In the genomic region with DNA sequence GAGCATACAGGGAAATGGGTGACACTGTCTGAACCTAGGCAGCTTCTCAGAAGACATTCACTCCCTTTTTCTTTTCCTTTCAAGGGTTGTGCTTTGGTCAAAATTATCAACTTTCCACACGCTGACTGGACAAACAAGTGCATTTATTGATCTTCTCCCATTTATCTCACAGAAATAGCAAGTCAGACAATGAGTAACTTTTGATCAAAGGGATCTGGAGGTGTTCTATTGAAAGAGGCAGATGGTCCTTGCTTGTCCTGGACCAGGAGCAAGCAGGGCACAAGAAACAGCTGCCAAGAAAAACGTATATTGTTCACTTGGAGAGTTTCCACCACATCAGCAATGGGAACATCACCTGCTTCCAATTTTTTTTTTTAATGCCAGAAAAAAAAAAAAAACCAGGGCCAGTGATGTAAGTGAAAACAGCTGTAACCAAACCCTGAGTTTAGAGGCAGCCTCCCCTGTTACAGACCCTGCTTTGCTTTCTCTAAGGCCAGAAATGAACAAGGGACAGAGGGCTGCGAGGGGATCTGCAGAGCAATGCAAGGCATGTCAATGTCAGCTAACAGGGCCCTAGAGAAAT, we compare ENCODE assay signal across 18 cellular contexts.
DNase-seq lines count a peak whose midpoint lies in the region; ATAC-seq and TF ChIP-seq lines count a peak whose summit lies in the region.
"Had no signal": no experiment of that assay in that cellular context is flagged by ENCODE, and none has a peak within 500 bp of the region (broad histone marks: within the 10 kb centered on the region; RNA-seq: fewer than 3 reads in every experiment).

No MANE protein-coding gene starts in this region.

- no peak for TF ChIP-seq POLR2A in right lobe of liver (IDR thresholded peaks at IDR 0.05)

- no peaks in the 10 kb centered on the region for H3K9me3 Mint-ChIP-seq in osteocyte (ENCODE audit: unreplicated experiment)

- POLR2A ChIA-PET in SK-N-SH (lab: Yijun Ruan, JAX): no interaction called here

- peak in 1 of 2 experiments; percentile 49; a peak in 1 of 4 replicates for TF ChIP-seq EP300 in SK-N-SH (IDR thresholded peaks at IDR 0.05; ENCODE audit: borderline replicate concordance in 1 of 2, low read depth in 1 of 2, low read length in 1 of 2)

- TF ChIP-seq RAD21 in SK-N-SH (IDR thresholded peaks at IDR 0.05; ENCODE audit: low read length): peak; percentile 13; the same call in 1 of the 2 replicates

- H2AFZ ChIP-seq in SK-N-SH (ENCODE audit: low read depth): no peak overlapping the region

- no peak overlapping the region for H3K4me3 Mint-ChIP-seq in osteocyte (ENCODE audit: unreplicated experiment)

- H3K4me1 Mint-ChIP-seq in osteocyte (ENCODE audit: unreplicated experiment): peaks cover 22% of the 10 kb centered on the region

- CTCF ChIA-PET in SK-N-SH (lab: Yijun Ruan, JAX): interaction anchor here (0.9 to 3.2 kb wide), 6 partner anchors 15 to 572 kb away, joined by 3 to 23 read pairs (median 3); no protein-coding TSS in a partner anchor

- intact Hi-C loops in right lobe of liver (cut with DNase I): no loop called here

- ATAC-seq in right lobe of liver: peak in 3 of 4 donors; percentile 4 to 51 (median 14)
- ATAC-seq: Right ventricle myocardium inferior had no signal

- H3K36me3 ChIP-seq in SK-N-SH (replicated peaks in 1 of 2; ENCODE audit: control insufficient read depth in 1 of 2, insufficient read depth in 2 of 2, low read length in 1 of 2) (peaks cover 0 to 9% of the 10 kb centered on the region in 2 experiments), right lobe of liver (peaks cover 0 to 41% (median 20%) of the 10 kb centered on the region in 4 donors)
- H3K36me3 ChIP-seq: BE2C, SJSA1 had no signal

- H3F3A ChIP-seq in SK-N-SH (replicated peaks; ENCODE audit: insufficient read depth): no peaks in the 10 kb centered on the region

- H3K27me3 ChIP-seq in SK-N-SH (ENCODE audit: insufficient read depth): no peaks in the 10 kb centered on the region
- H3K27me3 ChIP-seq in right lobe of liver: no peaks in the 10 kb centered on the region
- H3K27me3 ChIP-seq: BE2C, SJSA1 had no signal

- 63% methylated on average over 3 of the region's 3 CpGs for WGBS in SK-N-SH (ENCODE audit: low lambda C conversion rate)
- 33% methylated on average over 3 of the region's 3 CpGs for WGBS in right lobe of liver (ENCODE audit: insufficient coverage, low coverage, low lambda C conversion rate, missing lambda C conversion rate)

- no peaks in the 10 kb centered on the region for H3K27me3 Mint-ChIP-seq in osteocyte (ENCODE audit: unreplicated experiment)

- no peaks in the 10 kb centered on the region for H3K9me2 ChIP-seq in SK-N-SH

- H4K20me1 ChIP-seq in SK-N-SH (ENCODE audit: insufficient read depth): no peaks in the 10 kb centered on the region

- TF ChIP-seq CTCF in SK-N-SH (IDR thresholded peaks at IDR 0.05) (no peak), fibroblast of mammary gland (conservative IDR thresholded peaks at IDR 0.05; ENCODE audit: control insufficient read depth, insufficient read depth, low read depth, low read length) (no peak), right lobe of liver (IDR thresholded peaks at IDR 0.05) (no peak), osteocyte (IDR thresholded peaks at IDR 0.05) (no peak)

- no peak overlapping the region for H3K27ac Mint-ChIP-seq in osteocyte (ENCODE audit: unreplicated experiment)

- no peaks in the 10 kb centered on the region for H3K79me2 ChIP-seq in SK-N-SH (ENCODE audit: insufficient read depth)

- H3K4me3 ChIP-seq in SK-N-SH (ENCODE audit: low read depth in 2 of 2, low read length in 1 of 2): no peak overlapping the region
- no peak overlapping the region for H3K4me3 ChIP-seq in fibroblast of mammary gland (ENCODE audit: control insufficient read depth, low read depth, low read length)
- H3K4me3 ChIP-seq in right lobe of liver: no peak overlapping the region
- H3K4me3 ChIP-seq: A549, SJSA1 had no signal

- no peak overlapping the region for H3K4me2 ChIP-seq in SK-N-SH
- H3K4me2 ChIP-seq: A549 had no signal

- H3K27ac ChIP-seq in SK-N-SH (ENCODE audit: low read depth in 2 of 2, low read length in 1 of 2) (peak overlapping the region in 1 of 2 experiments; percentile 69; a peak in 2 of 4 replicates), right lobe of liver (peak overlapping the region in 1 of 3 donors; percentile 62)
- H3K27ac ChIP-seq: A549, SJSA1 had no signal

- no peak overlapping the region for H3K9ac ChIP-seq in SK-N-SH

- H3K4me1 ChIP-seq in SK-N-SH (ENCODE audit: control insufficient read depth in 1 of 2, insufficient read depth in 2 of 2, low read depth in 1 of 2, low read length in 1 of 2) (peaks cover 0 to 20% of the 10 kb centered on the region in 2 experiments; a peak in 2 of 4 replicates), right lobe of liver (peaks cover 0 to 48% (median 20%) of the 10 kb centered on the region in 4 donors)
- H3K4me1 ChIP-seq: A549, BE2C, SJSA1 had no signal

- peaks cover 70% of the 10 kb centered on the region for H3K36me3 Mint-ChIP-seq in osteocyte (ENCODE audit: unreplicated experiment)

- H3K9me3 ChIP-seq in SK-N-SH (no peaks in the 10 kb centered on the region), right lobe of liver (no peaks in the 10 kb centered on the region)
- H3K9me3 ChIP-seq: A549, BE2C, SJSA1 had no signal

- peak; percentile 42 for DNase-seq in LHCN-M2 (ENCODE audit: low read depth)
- DNase-seq in SK-N-SH: peak; percentile 60
- DNase-seq in fibroblast of mammary gland (ENCODE audit: low read depth): peak; percentile 58
- DNase-seq in right lobe of liver: no peak
- DNase-seq in osteocyte (ENCODE audit: extremely low spot score, unreplicated experiment): no peak
- no peak for DNase-seq in T1000 (lab: John Stamatoyannopoulos, UW)
- no peak for DNase-seq in activated naive CD4-positive, alpha-beta T cell treated with Interleukin-2 at 50 U/mL for 16 hours
- DNase-seq: BE2C, EL, GF-D8, Karpas-422, NCI-H1436, NCI-H1930, NCI-H524 treated with DMSO at 0.1 percent for 48 hours, NCI-H82 had no signal

TF ChIP-seq in SK-N-SH, 30 proteins besides CTCF, POLR2A, EP300 and RAD21:
- TF ChIP-seq YY1 (IDR thresholded peaks at IDR 0.05; ENCODE audit: low read depth): no peak
- no peak for TF ChIP-seq TAF1 (IDR thresholded peaks at IDR 0.05; ENCODE audit: borderline replicate concordance, low read depth, low read length)
- TF ChIP-seq, protein P1, sequence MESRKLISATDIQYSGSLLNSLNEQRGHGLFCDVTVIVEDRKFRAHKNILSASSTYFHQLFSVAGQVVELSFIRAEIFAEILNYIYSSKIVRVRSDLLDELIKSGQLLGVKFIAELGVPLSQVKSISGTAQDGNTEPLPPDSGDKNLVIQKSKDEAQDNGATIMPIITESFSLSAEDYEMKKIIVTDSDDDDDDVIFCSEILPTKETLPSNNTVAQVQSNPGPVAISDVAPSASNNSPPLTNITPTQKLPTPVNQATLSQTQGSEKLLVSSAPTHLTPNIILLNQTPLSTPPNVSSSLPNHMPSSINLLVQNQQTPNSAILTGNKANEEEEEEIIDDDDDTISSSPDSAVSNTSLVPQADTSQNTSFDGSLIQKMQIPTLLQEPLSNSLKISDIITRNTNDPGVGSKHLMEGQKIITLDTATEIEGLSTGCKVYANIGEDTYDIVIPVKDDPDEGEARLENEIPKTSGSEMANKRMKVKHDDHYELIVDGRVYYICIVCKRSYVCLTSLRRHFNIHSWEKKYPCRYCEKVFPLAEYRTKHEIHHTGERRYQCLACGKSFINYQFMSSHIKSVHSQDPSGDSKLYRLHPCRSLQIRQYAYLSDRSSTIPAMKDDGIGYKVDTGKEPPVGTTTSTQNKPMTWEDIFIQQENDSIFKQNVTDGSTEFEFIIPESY (IDR thresholded peaks at IDR 0.05; ENCODE audit: borderline replicate concordance, low read depth): no peak
- peak; percentile 65 for TF ChIP-seq CHD2 (IDR thresholded peaks at IDR 0.05; ENCODE audit: low read length, partially characterized antibody)
- no peak for TF ChIP-seq POLR2AphosphoS5 (IDR thresholded peaks at IDR 0.05; ENCODE audit: low read depth, low read length)
- TF ChIP-seq SIN3A (IDR thresholded peaks at IDR 0.05; ENCODE audit: borderline replicate concordance, low read depth, low read length): no peak
- peak; percentile 63; the same call in 1 of the 2 replicates for TF ChIP-seq TCF12 (IDR thresholded peaks at IDR 0.05)
- TF ChIP-seq, protein P2, sequence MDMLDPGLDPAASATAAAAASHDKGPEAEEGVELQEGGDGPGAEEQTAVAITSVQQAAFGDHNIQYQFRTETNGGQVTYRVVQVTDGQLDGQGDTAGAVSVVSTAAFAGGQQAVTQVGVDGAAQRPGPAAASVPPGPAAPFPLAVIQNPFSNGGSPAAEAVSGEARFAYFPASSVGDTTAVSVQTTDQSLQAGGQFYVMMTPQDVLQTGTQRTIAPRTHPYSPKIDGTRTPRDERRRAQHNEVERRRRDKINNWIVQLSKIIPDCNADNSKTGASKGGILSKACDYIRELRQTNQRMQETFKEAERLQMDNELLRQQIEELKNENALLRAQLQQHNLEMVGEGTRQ (IDR thresholded peaks at IDR 0.05; ENCODE audit: borderline replicate concordance, low read depth, low read length): no peak
- peak; percentile 73; the same call in 1 of the 2 replicates for TF ChIP-seq RCOR1 (IDR thresholded peaks at IDR 0.05; ENCODE audit: low read length)
- TF ChIP-seq ELF1 (IDR thresholded peaks at IDR 0.05): no peak

Comparison
In these comparisons a context has a peak if more than half of its experiments do, and no peak if none do; other contexts are left out.
1. DNase-seq: peak in LHCN-M2 (single experiment), SK-N-SH (single experiment) and fibroblast of mammary gland (single experiment); none in right lobe of liver (0 of 3), osteocyte (single experiment), T1000 (single experiment) and activated naive CD4-positive, alpha-beta T cell treated with Interleukin-2 at 50 U/mL for 16 hours (single experiment).